Comparison of ENCODE assay signal across 7 cellular contexts in the genomic region with DNA sequence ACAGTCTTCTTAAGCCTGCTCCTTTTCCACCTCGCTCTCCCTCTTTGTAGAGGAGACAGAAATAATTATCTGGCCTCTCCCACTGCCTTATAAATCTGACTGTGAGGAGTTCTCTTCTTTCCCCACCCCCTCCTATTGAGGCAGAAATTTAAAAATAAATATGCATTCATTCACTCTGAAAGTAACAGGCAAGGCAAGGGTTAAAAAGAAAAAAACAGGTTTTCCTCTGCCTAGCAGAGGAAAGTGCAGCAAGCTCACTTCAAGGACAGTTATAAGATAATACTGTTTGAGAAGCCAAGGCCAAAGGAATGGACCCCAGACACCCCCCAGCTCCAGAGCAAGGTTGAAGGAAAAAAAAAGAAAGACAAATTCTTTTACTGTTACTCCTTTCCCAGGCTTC. TPM values are rescaled to one million over a fixed set of nuclear protein-coding genes. Genes with fewer than 3 reads are reported as not detected.
"Had no signal": no experiment of that assay in that cellular context is flagged by ENCODE, and none has a peak within 500 bp of the region (broad histone marks: within the 10 kb centered on the region; RNA-seq: fewer than 3 reads in every experiment).

No MANE protein-coding gene starts in this region.

- ATAC-seq: HCT116 had no signal

- H3K4me1 Mint-ChIP-seq: IgD-negative memory B cell had no signal

- H3K4me3 Mint-ChIP-seq: HFFc6, IgD-negative memory B cell had no signal

- H3K36me3 ChIP-seq: HAP-1 had no signal

- H3K36me3 Mint-ChIP-seq: IgD-negative memory B cell had no signal

- H3K4me1 ChIP-seq: HAP-1 had no signal

- H3K4me3 ChIP-seq: HAP-1 had no signal

- DNase-seq: GOT3, H7, HFFc6, KBM-7 had no signal

- H3K27ac Mint-ChIP-seq: HFFc6, IgD-negative memory B cell had no signal

- H3K9me3 ChIP-seq: HAP-1 had no signal

RNA-seq across cellular contexts. Expression of a gene that starts 56.3 kb away (rescaled TPM):
- polyA plus RNA-seq: IgD-negative memory B cell had no signal
